Comparison of ENCODE assay signal across 1 cellular context in genomic region chr19:15432629-15433518, GRCh38.
TF ChIP-seq lines count a peak whose summit lies in the region.

No MANE protein-coding gene starts in this region.

TF ChIP-seq in PFSK-1, 5 proteins besides CTCF, POLR2A, EP300 and RAD21:
- 0 out of 4 replicates have a peak, but pooled peaks have one; percentile 8 to 53 for TF ChIP-seq REST (IDR thresholded peaks at IDR 0.05; ENCODE audit: insufficient read depth in 1 of 2, low read depth in 2 of 2, low read length in 2 of 2)
- peak; percentile 95; the same call in 1 of the 2 replicates for TF ChIP-seq SIN3A (IDR thresholded peaks at IDR 0.05; ENCODE audit: borderline replicate concordance, insufficient read depth, low read length)
- peak; percentile 99 for TF ChIP-seq FOXP2 (optimal IDR thresholded peaks at IDR 0.05; ENCODE audit: borderline replicate concordance, extremely low read depth, extremely low read length, insufficient read depth)
- TF ChIP-seq TAF1 (IDR thresholded peaks at IDR 0.05; ENCODE audit: borderline replicate concordance, insufficient read depth, low read length): peak; percentile 74; the same call in 1 of the 2 replicates
- TF ChIP-seq POLR2AphosphoS5 (IDR thresholded peaks at IDR 0.05; ENCODE audit: low read depth, low read length): peak; percentile 67
TF ChIP-seq in PFSK-1: peak in this region for 5.
